In genomic region chr1:90726716-90727480, GRCh38 we compare ENCODE assay signal across 16 cellular contexts. TPM values are rescaled to one million over a fixed set of nuclear protein-coding genes. Genes with fewer than 3 reads are reported as not detected.
DNase-seq lines count a peak whose midpoint lies in the region; ATAC-seq, FAIRE-seq and TF ChIP-seq lines count a peak whose summit lies in the region.
"Had no signal": no experiment of that assay in that cellular context is flagged by ENCODE, and none has a peak within 500 bp of the region (broad histone marks: within the 10 kb centered on the region; RNA-seq: fewer than 3 reads in every experiment).

No MANE protein-coding gene starts in this region.

- no peak overlapping the region for H3K4me3 ChIP-seq in CD4-positive, CD25-positive, alpha-beta regulatory T cell (ENCODE audit: low read depth, low read length)
- peak overlapping the region; percentile 25 for H3K4me3 ChIP-seq in ectodermal cell (ENCODE audit: insufficient read depth, low read depth, low read length)
- no peak overlapping the region for H3K4me3 ChIP-seq in neural cell (ENCODE audit: low read length)
- H3K4me3 ChIP-seq in small intestine (ENCODE audit: low read depth in 1 of 2, low read length in 2 of 2) = no peak overlapping the region
- H3K4me3 ChIP-seq: BLaER1, SJCRH30 had no signal

- peaks cover 73% of the 10 kb centered on the region for H3K27me3 ChIP-seq in CD4-positive, CD25-positive, alpha-beta regulatory T cell (ENCODE audit: control insufficient read depth, insufficient read depth, low read length)
- H3K27me3 ChIP-seq in ectodermal cell (ENCODE audit: control insufficient read depth, insufficient read depth, low read length, poor library complexity, severe bottlenecking) (peaks cover 100% of the 10 kb centered on the region), neural cell (ENCODE audit: insufficient read depth, low read depth, low read length) (peaks cover 100% of the 10 kb centered on the region), small intestine (ENCODE audit: control insufficient read depth in 2 of 2, insufficient read depth in 2 of 2, low read length in 2 of 2) (peaks cover 3 to 75% of the 10 kb centered on the region in 2 donors)
- H3K27me3 ChIP-seq: SJCRH30 had no signal

- ATAC-seq in CD4-positive, CD25-positive, alpha-beta regulatory T cell (ENCODE audit: low read depth in 2 of 2) = no peak
- no peak for ATAC-seq in left lobe of liver

- WGBS in ectodermal cell, 2 experiments = 2% methylated on average over 44 of the region's 44 CpGs
- 8 to 11% (median 9%) methylated on average over 43 to 44 of the region's 44 CpGs for WGBS in small intestine, 3 donors

- no peaks in the 10 kb centered on the region for H3K79me2 ChIP-seq in neural cell (replicated peaks; ENCODE audit: insufficient read depth, low read length)

- H3K36me3 ChIP-seq in CD4-positive, CD25-positive, alpha-beta regulatory T cell (ENCODE audit: control insufficient read depth, insufficient read depth, low read length) = no peaks in the 10 kb centered on the region
- H3K36me3 ChIP-seq in ectodermal cell (ENCODE audit: control insufficient read depth, insufficient read depth, low read length) (no peaks in the 10 kb centered on the region), neural cell (ENCODE audit: insufficient read depth, low read length) (no peaks in the 10 kb centered on the region), small intestine (ENCODE audit: control insufficient read depth in 2 of 2, insufficient read depth in 2 of 2, low read length in 2 of 2) (no peaks in the 10 kb centered on the region)
- H3K36me3 ChIP-seq: BLaER1, SJCRH30, transverse colon had no signal

- no peak overlapping the region for H3K4me2 ChIP-seq in neural cell (ENCODE audit: low read length)
- H3K4me2 ChIP-seq: BLaER1 had no signal

- H3K27me3 Mint-ChIP-seq in CD4-positive, CD25-positive, alpha-beta regulatory T cell = peaks cover 98% of the 10 kb centered on the region

- no peak for TF ChIP-seq RAD21 in neural cell (conservative IDR thresholded peaks at IDR 0.05)

- H3K4me3 Mint-ChIP-seq in CD4-positive, CD25-positive, alpha-beta regulatory T cell = peak overlapping the region in 3 of 4 donors; percentile 72 to 85 (median 75)

- H3F3A ChIP-seq in neural cell (ENCODE audit: insufficient read depth, low read length, poor library complexity, severe bottlenecking) = no peaks in the 10 kb centered on the region

- H3K27ac Mint-ChIP-seq in CD4-positive, CD25-positive, alpha-beta regulatory T cell = no peak overlapping the region

- no peaks in the 10 kb centered on the region for H4K20me1 ChIP-seq in neural cell (ENCODE audit: insufficient read depth)

- TF ChIP-seq EP300 in neural cell (conservative IDR thresholded peaks at IDR 0.05; ENCODE audit: poor library complexity, severe bottlenecking) = no peak

- peaks cover 14 to 22% of the 10 kb centered on the region in 2 experiments for H3K9me3 ChIP-seq in CD4-positive, CD25-positive, alpha-beta regulatory T cell (ENCODE audit: control insufficient read depth in 2 of 2, low read length in 2 of 2)
- no peaks in the 10 kb centered on the region for H3K9me3 ChIP-seq in ectodermal cell (ENCODE audit: control insufficient read depth, low read length)
- no peaks in the 10 kb centered on the region for H3K9me3 ChIP-seq in neural cell (ENCODE audit: low read length)
- no peaks in the 10 kb centered on the region for H3K9me3 ChIP-seq in small intestine (ENCODE audit: control insufficient read depth, low read depth)
- H3K9me3 ChIP-seq: SJCRH30, transverse colon had no signal

- no peak for DNase-seq in CD4-positive, CD25-positive, alpha-beta regulatory T cell
- DNase-seq in GM20000 (ENCODE audit: low spot score) (peak; percentile 18), NCI-H1048 (lab: John Stamatoyannopoulos, UW) (no peak), small intestine (no peak), left lobe of liver (ENCODE audit: low spot score) (no peak)
- DNase-seq: activated CD8-positive, alpha-beta memory T cell treated with anti-CD3 and anti-CD28 coated beads, Interleukin-2, amount 50 U/mL, for 48 hours; anterior cingulate cortex; DMS79; NCI-H1436 treated with DMSO at 0.1 percent for 48 hours; SJCRH30; transverse colon had no signal

- H3K4me1 ChIP-seq in CD4-positive, CD25-positive, alpha-beta regulatory T cell (ENCODE audit: control insufficient read depth, insufficient read depth, low read length, poor library complexity, severe bottlenecking) = peaks cover 57% of the 10 kb centered on the region
- H3K4me1 ChIP-seq in ectodermal cell (ENCODE audit: control insufficient read depth, insufficient read depth, low read length) (peaks cover 25% of the 10 kb centered on the region), small intestine (ENCODE audit: control insufficient read depth in 2 of 2, insufficient read depth in 1 of 2, low read depth in 1 of 2, low read length in 1 of 2) (peaks cover 3 to 15% of the 10 kb centered on the region in 2 donors)
- H3K4me1 ChIP-seq: SJCRH30 had no signal

- no peaks in the 10 kb centered on the region for H3K9me2 ChIP-seq in neural cell (ENCODE audit: insufficient read depth, low read length)

- H3K4me1 Mint-ChIP-seq in CD4-positive, CD25-positive, alpha-beta regulatory T cell = peaks cover 15 to 78% (median 34%) of the 10 kb centered on the region in 4 donors

- H2AFZ ChIP-seq in neural cell (ENCODE audit: low read depth, low read length) = no peak overlapping the region

- H3K9me3 Mint-ChIP-seq in CD4-positive, CD25-positive, alpha-beta regulatory T cell = peaks cover 0 to 26% (median 7%) of the 10 kb centered on the region in 7 donors

- no peak for FAIRE-seq in small intestine (lab: Jason Lieb, UNC)

- H3K9ac ChIP-seq in neural cell (ENCODE audit: low read length) = no peak overlapping the region
- H3K9ac ChIP-seq: BLaER1 had no signal

- H3K27ac ChIP-seq in CD4-positive, CD25-positive, alpha-beta regulatory T cell (ENCODE audit: insufficient read depth, low read length, poor library complexity, severe bottlenecking) = no peak overlapping the region
- H3K27ac ChIP-seq in ectodermal cell (ENCODE audit: insufficient read depth, low read depth, low read length, poor library complexity, severe bottlenecking) (no peak overlapping the region), neural cell (ENCODE audit: low read length) (no peak overlapping the region), small intestine (ENCODE audit: low read depth in 1 of 2, low read length in 1 of 2) (no peak overlapping the region)
- H3K27ac ChIP-seq: BLaER1, SJCRH30, transverse colon had no signal

- TF ChIP-seq CTCF in GM20000 (IDR thresholded peaks at IDR 0.05; ENCODE audit: extremely low read depth, missing control alignments) (no peak), neural cell (IDR thresholded peaks at IDR 0.05; ENCODE audit: poor library complexity, severe bottlenecking) (no peak)

- peaks cover 5% of the 10 kb centered on the region for H3K36me3 Mint-ChIP-seq in CD4-positive, CD25-positive, alpha-beta regulatory T cell

TF ChIP-seq in neural cell, 6 proteins besides CTCF, POLR2A, EP300 and RAD21:
- TF ChIP-seq EZH2 (IDR thresholded peaks at IDR 0.05; ENCODE audit: borderline replicate concordance, insufficient read depth, low read length, poor library complexity, severe bottlenecking) (peak; percentile 91), MXI1 (conservative IDR thresholded peaks at IDR 0.05; ENCODE audit: poor library complexity, severe bottlenecking) (no peak), TAF1 (IDR thresholded peaks at IDR 0.05; ENCODE audit: low read depth) (no peak), SMC3 (conservative IDR thresholded peaks at IDR 0.05; ENCODE audit: poor library complexity) (no peak), REST (IDR thresholded peaks at IDR 0.05; ENCODE audit: borderline replicate concordance) (no peak), POLR2AphosphoS5 (IDR thresholded peaks at IDR 0.05) (no peak)

RNA-seq across cellular contexts. Expression of gene BARHL2, which starts 9.8 kb away (rescaled TPM):
- not detected for total RNA-seq in CD4-positive, CD25-positive, alpha-beta regulatory T cell
- polyA plus RNA-seq in CD4-positive, CD25-positive, alpha-beta regulatory T cell = not detected
- 1.1 TPM for polyA plus RNA-seq in ectodermal cell (2013, experiment 1 of 4)
- polyA plus RNA-seq in ectodermal cell (2013, experiment 2 of 4) = 4.0 TPM
- polyA plus RNA-seq in ectodermal cell (2013, experiment 3 of 4) = 0.91 TPM
- polyA plus RNA-seq in ectodermal cell (2013, experiment 4 of 4) = 2.1 TPM
- polyA plus RNA-seq in neural cell (not detected in 2 replicates), small intestine (not detected)
- polyA minus RNA-seq in neural cell = 0.46 TPM in 1 of 2 replicates, not detected in the other
- total RNA-seq in left lobe of liver = not detected
- total RNA-seq: dermis microvascular lymphatic vessel endothelial cell, progenitor cell of endocrine pancreas, SJCRH30, transverse colon had no signal
